ENCODE assay signal across 2 cellular contexts in genomic region chr16:90121846-90122245, GRCh38.
TF ChIP-seq lines count a peak whose summit lies in the region.

No MANE protein-coding gene starts in this region.

TF ChIP-seq in HEK293, 187 proteins besides CTCF, POLR2A, EP300 and RAD21 (continued from another document):
- peak; percentile 76 for TF ChIP-seq BCL11B (tag by site-specific recombination; IDR thresholded peaks at IDR 0.05; ENCODE audit: low read depth)

TF ChIP-seq in K562, 482 proteins besides CTCF, POLR2A, EP300 and RAD21:
- TF ChIP-seq, protein P1, sequence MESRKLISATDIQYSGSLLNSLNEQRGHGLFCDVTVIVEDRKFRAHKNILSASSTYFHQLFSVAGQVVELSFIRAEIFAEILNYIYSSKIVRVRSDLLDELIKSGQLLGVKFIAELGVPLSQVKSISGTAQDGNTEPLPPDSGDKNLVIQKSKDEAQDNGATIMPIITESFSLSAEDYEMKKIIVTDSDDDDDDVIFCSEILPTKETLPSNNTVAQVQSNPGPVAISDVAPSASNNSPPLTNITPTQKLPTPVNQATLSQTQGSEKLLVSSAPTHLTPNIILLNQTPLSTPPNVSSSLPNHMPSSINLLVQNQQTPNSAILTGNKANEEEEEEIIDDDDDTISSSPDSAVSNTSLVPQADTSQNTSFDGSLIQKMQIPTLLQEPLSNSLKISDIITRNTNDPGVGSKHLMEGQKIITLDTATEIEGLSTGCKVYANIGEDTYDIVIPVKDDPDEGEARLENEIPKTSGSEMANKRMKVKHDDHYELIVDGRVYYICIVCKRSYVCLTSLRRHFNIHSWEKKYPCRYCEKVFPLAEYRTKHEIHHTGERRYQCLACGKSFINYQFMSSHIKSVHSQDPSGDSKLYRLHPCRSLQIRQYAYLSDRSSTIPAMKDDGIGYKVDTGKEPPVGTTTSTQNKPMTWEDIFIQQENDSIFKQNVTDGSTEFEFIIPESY (CRISPR knock-in tag; IDR thresholded peaks at IDR 0.05) = 0 out of 2 replicates have a peak, but pooled peaks have one; percentile 17
- peak; percentile 96 for TF ChIP-seq NR2C1 (IDR thresholded peaks at IDR 0.05)
- peak; percentile 95 for TF ChIP-seq NR2C1 (tag; IDR thresholded peaks at IDR 0.05)
- 0 out of 2 replicates have a peak, but pooled peaks have one; percentile 32 for TF ChIP-seq NR2C2 (CRISPR knock-in tag; IDR thresholded peaks at IDR 0.05)
- peak; percentile 70 for TF ChIP-seq NR2C2 (tag; IDR thresholded peaks at IDR 0.05)
- TF ChIP-seq TRIM24 (IDR thresholded peaks at IDR 0.05) = peak; percentile 60 to 84; a peak in 3 of 4 replicates
- peak; percentile 62; the same call in 1 of the 2 replicates for TF ChIP-seq CC2D1A (IDR thresholded peaks at IDR 0.05)
- TF ChIP-seq MTA2 (IDR thresholded peaks at IDR 0.05; ENCODE audit: low read depth) = peak; percentile 21; the same call in 1 of the 2 replicates
TF ChIP-seq in K562: peak in this region for 6; not testable (repeated sequence) for 476.
